ENCODE assay signal across 10 cellular contexts in the genomic region with DNA sequence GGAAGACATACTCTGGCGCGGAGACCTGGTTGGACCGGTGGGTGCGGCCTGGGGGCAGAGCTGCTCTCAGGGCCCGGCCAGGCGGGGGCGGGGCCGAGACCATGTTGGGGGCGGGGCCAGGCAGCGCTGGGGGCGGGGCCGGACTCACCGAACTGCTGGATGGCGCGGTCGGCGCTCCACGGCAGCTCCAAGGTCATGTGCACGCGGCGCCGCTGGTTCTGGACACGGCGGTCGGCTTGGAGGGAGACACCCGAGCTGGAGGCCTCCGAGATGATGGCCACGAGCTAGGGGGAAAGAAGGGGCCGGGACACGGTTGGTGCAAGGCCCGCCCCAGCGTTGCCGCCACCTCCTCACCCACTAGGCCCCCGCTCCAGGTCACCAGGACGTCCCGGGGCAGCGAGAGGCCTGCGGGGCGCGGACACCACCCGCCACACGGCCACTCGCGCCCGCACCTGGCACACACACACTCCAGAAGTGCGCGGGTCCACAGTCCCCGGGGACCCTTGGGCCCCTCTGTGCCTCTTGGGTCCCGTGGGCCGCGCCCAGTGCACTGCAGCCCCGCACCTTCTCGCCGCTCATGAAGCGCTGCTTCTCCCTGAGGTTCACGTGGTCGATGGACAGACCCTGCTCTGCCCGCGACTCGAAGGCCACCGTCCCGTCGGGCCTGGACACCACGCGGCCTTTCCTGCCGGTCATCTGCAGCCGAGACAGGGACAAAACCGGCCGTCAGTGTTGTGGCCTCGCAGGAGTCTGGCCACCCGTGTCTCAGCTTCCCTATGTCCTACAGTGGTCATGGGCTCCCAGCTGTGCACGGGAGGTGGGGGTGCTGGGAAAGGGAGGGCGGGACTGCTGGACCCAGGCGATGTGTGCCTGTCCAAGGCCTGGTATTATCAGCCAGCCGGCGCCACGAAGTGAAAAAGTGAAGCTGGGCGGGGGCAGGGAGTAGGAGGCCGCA. TPM values are rescaled to one million over a fixed set of nuclear protein-coding genes. Genes with fewer than 3 reads are reported as not detected.
DNase-seq lines count a peak whose midpoint lies in the region; ATAC-seq, FAIRE-seq and TF ChIP-seq lines count a peak whose summit lies in the region.
"Had no signal": no experiment of that assay in that cellular context is flagged by ENCODE, and none has a peak within 500 bp of the region (broad histone marks: within the 10 kb centered on the region; RNA-seq: fewer than 3 reads in every experiment).

No MANE protein-coding gene starts in this region.

- H3K27me3 ChIP-seq in esophagus (ENCODE audit: control insufficient read depth in 1 of 2, insufficient read depth in 2 of 2, low read length in 2 of 2) (no peaks in the 10 kb centered on the region), mucosa of rectum (ENCODE audit: control insufficient read depth in 2 of 2, insufficient read depth in 2 of 2, low read length in 2 of 2) (no peaks in the 10 kb centered on the region), tibial artery (no peaks in the 10 kb centered on the region)

- no peak for DNase-seq in activated T-cell treated with anti-CD3 and anti-CD28 coated beads, Interleukin-2, amount 50 U/mL, for 24 hours
- DNase-seq in activated T-cell treated with anti-CD3 and anti-CD28 coated beads for 4 hours (no peak), tibial artery (no peak), COR-L47 (lab: John Stamatoyannopoulos, UW) (no peak), D721Med (ENCODE audit: insufficient read length, low spot score) (no peak)

- H3K4me1 ChIP-seq in esophagus (ENCODE audit: control insufficient read depth in 2 of 2, insufficient read depth in 2 of 2, low read length in 1 of 2) (peaks cover 6 to 38% of the 10 kb centered on the region in 2 donors), mucosa of rectum (ENCODE audit: control insufficient read depth in 2 of 2, insufficient read depth in 2 of 2, low read length in 2 of 2) (peaks cover 14 to 20% of the 10 kb centered on the region in 2 donors), tibial artery (peaks cover 0 to 28% (median 21%) of the 10 kb centered on the region in 4 donors)

- peaks cover 68% of the 10 kb centered on the region for H3K36me3 Mint-ChIP-seq in activated T-cell treated with anti-CD3 and anti-CD28 coated beads, Interleukin-2, amount 50 U/mL, for 24 hours (ENCODE audit: low read depth)

- H3K4me3 ChIP-seq in esophagus (ENCODE audit: low read depth in 1 of 2, low read length in 2 of 2) (no peak overlapping the region), mucosa of rectum (ENCODE audit: low read length in 2 of 2) (peak overlapping the region in 1 of 2 donors; percentile 30), tibial artery (no peak overlapping the region)

- peak overlapping the region; percentile 76 for H3K27ac Mint-ChIP-seq in activated T-cell treated with anti-CD3 and anti-CD28 coated beads, Interleukin-2, amount 50 U/mL, for 24 hours

- H3K9me3 Mint-ChIP-seq in activated T-cell treated with anti-CD3 and anti-CD28 coated beads, Interleukin-2, amount 50 U/mL, for 24 hours: no peaks in the 10 kb centered on the region

- no peaks in the 10 kb centered on the region for H3K4me1 Mint-ChIP-seq in activated T-cell treated with anti-CD3 and anti-CD28 coated beads, Interleukin-2, amount 50 U/mL, for 24 hours (ENCODE audit: low read depth)

- H3K9ac ChIP-seq in mucosa of rectum (ENCODE audit: low read depth in 1 of 2, low read length in 2 of 2): peak overlapping the region in 1 of 2 donors; percentile 62

- 57 to 63% methylated on average over 66 to 79 of the region's 79 CpGs for WGBS in esophagus, 2 donors

- FAIRE-seq in D721Med (lab: Jason Lieb, UNC): no peak
- FAIRE-seq: colon, islet of Langerhans had no signal

- no peak overlapping the region for H3K4me3 Mint-ChIP-seq in activated T-cell treated with anti-CD3 and anti-CD28 coated beads, Interleukin-2, amount 50 U/mL, for 24 hours

- ATAC-seq in HG03139 (IDR thresholded peaks at IDR 0.05; ENCODE audit: unreplicated experiment): no peak

- peaks cover 14 to 71% of the 10 kb centered on the region in 2 donors for H3K36me3 ChIP-seq in esophagus (ENCODE audit: control insufficient read depth in 2 of 2, insufficient read depth in 2 of 2, low read length in 1 of 2)
- peaks cover 21 to 29% of the 10 kb centered on the region in 2 donors for H3K36me3 ChIP-seq in mucosa of rectum (ENCODE audit: control insufficient read depth in 2 of 2, insufficient read depth in 2 of 2, low read length in 2 of 2)
- peaks cover 36 to 94% (median 93%) of the 10 kb centered on the region in 3 donors for H3K36me3 ChIP-seq in tibial artery

- H3K27me3 Mint-ChIP-seq in activated T-cell treated with anti-CD3 and anti-CD28 coated beads, Interleukin-2, amount 50 U/mL, for 24 hours: no peaks in the 10 kb centered on the region

- H3K9me3 ChIP-seq in esophagus (ENCODE audit: control insufficient read depth in 2 of 2, insufficient read depth in 1 of 2, low read depth in 1 of 2, low read length in 1 of 2) (no peaks in the 10 kb centered on the region), mucosa of rectum (ENCODE audit: control insufficient read depth in 2 of 2, low read length in 2 of 2) (no peaks in the 10 kb centered on the region), tibial artery (no peaks in the 10 kb centered on the region)

- H3K27ac ChIP-seq in esophagus (ENCODE audit: low read depth in 2 of 2, low read length in 1 of 2) (peak overlapping the region; percentile 67 to 81), mucosa of rectum (ENCODE audit: low read depth in 2 of 2, low read length in 2 of 2) (peak overlapping the region; percentile 77 to 80), tibial artery (peak overlapping the region; percentile 76 to 84)

- intact Hi-C loops in tibial artery (cut with DNase I; ENCODE audit: low total_unique reads): loop anchor here (1.0 to 5.0 kb wide), 2 partner anchors 80 to 128 kb away; no protein-coding TSS in a partner anchor

- TF ChIP-seq CTCF in tibial artery (IDR thresholded peaks at IDR 0.05) (no peak), D721Med (IDR thresholded peaks at IDR 0.05; ENCODE audit: insufficient read depth, missing control alignments) (no peak)

RNA-seq across cellular contexts. Expression of gene GPX4, which starts 8.7 kb away (rescaled TPM):
- polyA plus RNA-seq in esophagus: 100 to 1,000 TPM; 271 to 294 TPM

RNA-seq across cellular contexts. Expression of gene POLR2E, which starts 17.4 kb away (rescaled TPM):
- 100 to 1,000 TPM in 1 of 2 donors, 10 to 100 TPM in 1; 77.9 to 162 TPM for polyA plus RNA-seq in esophagus

RNA-seq across cellular contexts. Expression of gene ARHGAP45, which starts 45.6 kb away (rescaled TPM):
- polyA plus RNA-seq in esophagus: 10 to 100 TPM in 1 of 2 donors, 1 to 10 TPM in 1; 8.9 to 17.7 TPM
